In genomic region chr15:68508485-68509189, GRCh38 we compare ENCODE assay signal across 33 cellular contexts.
"Had no signal": no experiment of that assay in that cellular context is flagged by ENCODE, and none has a peak within 500 bp of the region (broad histone marks: within the 10 kb centered on the region; RNA-seq: fewer than 3 reads in every experiment).

No MANE protein-coding gene starts in this region.

- H3K9me3 ChIP-seq: lower lobe of right lung, right lobe of liver, thoracic aorta, vagina had no signal

- H3K4me3 Mint-ChIP-seq: activated CD8-positive, alpha-beta memory T cell treated with anti-CD3 and anti-CD28 coated beads, Interleukin-2, amount 10 ng/mL, durations not matched to agents 7 days and 5 days; activated CD8-positive, alpha-beta T cell treated with anti-CD3 and anti-CD28 coated beads for 36 hours; activated naive CD8-positive, alpha-beta T cell; brain; effector memory CD8-positive, alpha-beta T cell; nephron progenitor cell; stimulated activated effector memory CD8-positive, alpha-beta T cell treated with anti-CD3 and anti-CD28 coated beads, Interleukin-12 subunit alpha, Interleukin-12 subunit beta, amount 100 ng/mL, for 72 hours; stimulated activated naive CD8-positive, alpha-beta T cell treated with anti-CD3 and anti-CD28 coated beads, Interleukin-15, Interleukin-2, amounts not matched to agents 100 ng/mL and 50 ng/mL, for 24 hours; T-helper 17 cell; WTC11 had no signal

- H3K4me3 ChIP-seq: adrenal gland, ascending aorta, cardiac muscle cell, coronary artery, dorsolateral prefrontal cortex, gastroesophageal sphincter, lower lobe of right lung, right lobe of liver, thoracic aorta, vagina had no signal

- H3K36me3 Mint-ChIP-seq: activated CD8-positive, alpha-beta memory T cell treated with anti-CD3 and anti-CD28 coated beads, Interleukin-2, amount 10 ng/mL, durations not matched to agents 7 days and 5 days; activated naive CD8-positive, alpha-beta T cell; brain; stimulated activated effector memory CD8-positive, alpha-beta T cell treated with anti-CD3 and anti-CD28 coated beads, Interleukin-12 subunit alpha, Interleukin-12 subunit beta, amount 100 ng/mL, for 72 hours had no signal

- H3K4me1 Mint-ChIP-seq: activated CD8-positive, alpha-beta memory T cell treated with anti-CD3 and anti-CD28 coated beads, Interleukin-2, amount 10 ng/mL, durations not matched to agents 7 days and 5 days; stimulated activated effector memory CD8-positive, alpha-beta T cell treated with anti-CD3 and anti-CD28 coated beads, Interleukin-12 subunit alpha, Interleukin-12 subunit beta, amount 100 ng/mL, for 72 hours had no signal

- H3K27ac Mint-ChIP-seq: activated CD8-positive, alpha-beta memory T cell treated with anti-CD3 and anti-CD28 coated beads, Interleukin-2, amount 10 ng/mL, durations not matched to agents 7 days and 5 days; activated CD8-positive, alpha-beta T cell treated with anti-CD3 and anti-CD28 coated beads for 36 hours; activated naive CD8-positive, alpha-beta T cell; effector memory CD8-positive, alpha-beta T cell; nephron progenitor cell; stimulated activated effector memory CD8-positive, alpha-beta T cell treated with anti-CD3 and anti-CD28 coated beads, Interleukin-12 subunit alpha, Interleukin-12 subunit beta, amount 100 ng/mL, for 72 hours; stimulated activated naive CD8-positive, alpha-beta T cell treated with anti-CD3 and anti-CD28 coated beads, Interleukin-15, Interleukin-2, amounts not matched to agents 100 ng/mL and 50 ng/mL, for 24 hours; T-helper 17 cell; WTC11 had no signal

- H3K36me3 ChIP-seq: adrenal gland, ascending aorta, cardiac muscle cell, gastroesophageal sphincter, lower lobe of right lung, right lobe of liver, thoracic aorta, vagina had no signal

- H3K27me3 Mint-ChIP-seq: activated CD8-positive, alpha-beta T cell treated with anti-CD3 and anti-CD28 coated beads for 36 hours had no signal

- FAIRE-seq: endothelial cell of umbilical vein, keratinocyte had no signal

- H3K9me3 Mint-ChIP-seq: effector memory CD8-positive, alpha-beta T cell had no signal

- H3K27ac ChIP-seq: adrenal gland, ascending aorta, cardiac muscle cell, coronary artery, dorsolateral prefrontal cortex, gastroesophageal sphincter, lower lobe of right lung, parathyroid adenoma, right lobe of liver, thoracic aorta, vagina had no signal

- H3K27me3 ChIP-seq: adrenal gland, ascending aorta, cardiac muscle cell, gastroesophageal sphincter, right lobe of liver, vagina had no signal

- H3K4me1 ChIP-seq: gastroesophageal sphincter, lower lobe of right lung, parathyroid adenoma, right lobe of liver had no signal

- ATAC-seq: activated CD8-positive, alpha-beta memory T cell treated with anti-CD3 and anti-CD28 coated beads, Interleukin-2, amount 10 ng/mL, durations not matched to agents 7 days and 5 days; activated CD8-positive, alpha-beta T cell treated with anti-CD3 and anti-CD28 coated beads for 36 hours; effector memory CD8-positive, alpha-beta T cell; gastroesophageal sphincter; lower lobe of right lung; right lobe of liver; stimulated activated effector memory CD8-positive, alpha-beta T cell treated with anti-CD3 and anti-CD28 coated beads, Interleukin-12 subunit alpha, Interleukin-12 subunit beta, amount 100 ng/mL, for 72 hours; T-helper 17 cell; WTC11 had no signal

- DNase-seq: activated CD4-positive, alpha-beta T cell treated with anti-CD3 and anti-CD28 coated beads for 1 hour; activated CD4-positive, alpha-beta T cell treated with anti-CD3 and anti-CD28 coated beads, Interleukin-2, amount 50 U/mL, for 1 hour; activated CD8-positive, alpha-beta memory T cell treated with anti-CD3 and anti-CD28 coated beads, Interleukin-2, amount 10 ng/mL, durations not matched to agents 7 days and 5 days; activated CD8-positive, alpha-beta T cell treated with anti-CD3 and anti-CD28 coated beads for 36 hours; activated effector memory CD4-positive, alpha-beta T cell treated with Interleukin-2 at 50 U/mL for 16 hours; activated naive CD4-positive, alpha-beta T cell treated with Interleukin-2 at 50 U/mL for 16 hours; activated T-cell treated with anti-CD3 and anti-CD28 coated beads for 4 hours; dorsolateral prefrontal cortex; effector memory CD8-positive, alpha-beta T cell; hippocampal formation; left cardiac atrium; lower lobe of right lung; nephron progenitor cell; right lobe of liver; stimulated activated CD4-positive, alpha-beta T cell treated with anti-CD3 and anti-CD28 coated beads, Interleukin-12 subunit alpha, Interleukin-12 subunit beta, amount 100 ng/mL, for 4 hours; stimulated activated CD4-positive, alpha-beta T cell treated with anti-CD3 and anti-CD28 coated beads, Interleukin-4, amount 100 ng/mL, for 1 hour; T-helper 17 cell; trophoblast cell had no signal
